ENCODE assay signal across 1 cellular context in the genomic region with DNA sequence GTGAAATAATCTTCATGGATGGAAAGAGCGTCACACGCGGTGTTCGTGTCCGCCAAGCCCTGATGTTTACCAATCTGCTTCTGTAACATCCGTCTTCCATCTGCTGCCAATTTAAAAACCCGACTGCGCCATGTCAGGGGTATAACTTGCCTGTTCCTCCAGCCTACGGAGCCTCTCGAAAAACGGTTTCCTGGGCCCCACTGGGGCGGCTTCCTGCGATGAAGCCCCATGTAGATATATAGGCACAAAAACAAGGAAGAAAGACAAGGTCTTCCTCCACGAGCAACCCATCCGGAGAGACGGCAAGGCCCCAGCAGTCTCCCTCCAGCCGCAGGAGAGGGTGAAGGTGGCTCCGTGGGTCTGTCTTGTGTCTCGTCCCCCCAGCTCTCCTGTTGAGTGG.
TF ChIP-seq lines count a peak whose summit lies in the region.

A gene with protein sequence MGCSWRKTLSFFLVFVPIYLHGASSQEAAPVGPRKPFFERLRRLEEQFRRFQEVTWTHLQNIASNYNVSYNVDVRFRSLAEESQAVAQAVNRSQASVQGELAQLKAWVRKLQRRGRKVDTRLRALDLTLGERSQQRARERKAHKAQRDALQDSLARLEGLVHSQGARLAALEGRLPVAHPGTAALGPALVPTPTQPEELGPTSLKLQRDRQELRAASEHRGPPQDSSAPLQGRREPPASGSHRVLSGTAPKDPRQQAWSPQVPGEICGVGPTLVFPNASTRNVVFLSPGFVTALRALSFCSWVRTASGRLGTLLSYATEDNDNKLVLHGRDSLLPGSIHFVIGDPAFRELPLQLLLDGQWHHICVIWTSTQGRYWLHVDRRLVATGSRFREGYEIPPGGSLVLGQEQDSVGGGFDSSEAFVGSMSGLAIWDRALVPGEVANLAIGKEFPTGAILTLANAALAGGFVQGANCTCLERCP (minus strand): TSS at position 326 of the 400 bp plus-strand sequence. CDS start 35 bp downstream, at position 291.

TF ChIP-seq in IMR-90, 13 proteins besides CTCF, POLR2A, EP300 and RAD21 (continued from another document):
- TF ChIP-seq MAFK (IDR thresholded peaks at IDR 0.05; ENCODE audit: low read depth, low read length): no peak
- TF ChIP-seq CHD1 (IDR thresholded peaks at IDR 0.05; ENCODE audit: low read depth, low read length): no peak
- TF ChIP-seq, protein P1, sequence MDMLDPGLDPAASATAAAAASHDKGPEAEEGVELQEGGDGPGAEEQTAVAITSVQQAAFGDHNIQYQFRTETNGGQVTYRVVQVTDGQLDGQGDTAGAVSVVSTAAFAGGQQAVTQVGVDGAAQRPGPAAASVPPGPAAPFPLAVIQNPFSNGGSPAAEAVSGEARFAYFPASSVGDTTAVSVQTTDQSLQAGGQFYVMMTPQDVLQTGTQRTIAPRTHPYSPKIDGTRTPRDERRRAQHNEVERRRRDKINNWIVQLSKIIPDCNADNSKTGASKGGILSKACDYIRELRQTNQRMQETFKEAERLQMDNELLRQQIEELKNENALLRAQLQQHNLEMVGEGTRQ (IDR thresholded peaks at IDR 0.05; ENCODE audit: low read depth, low read length): no peak
- TF ChIP-seq, protein P2, sequence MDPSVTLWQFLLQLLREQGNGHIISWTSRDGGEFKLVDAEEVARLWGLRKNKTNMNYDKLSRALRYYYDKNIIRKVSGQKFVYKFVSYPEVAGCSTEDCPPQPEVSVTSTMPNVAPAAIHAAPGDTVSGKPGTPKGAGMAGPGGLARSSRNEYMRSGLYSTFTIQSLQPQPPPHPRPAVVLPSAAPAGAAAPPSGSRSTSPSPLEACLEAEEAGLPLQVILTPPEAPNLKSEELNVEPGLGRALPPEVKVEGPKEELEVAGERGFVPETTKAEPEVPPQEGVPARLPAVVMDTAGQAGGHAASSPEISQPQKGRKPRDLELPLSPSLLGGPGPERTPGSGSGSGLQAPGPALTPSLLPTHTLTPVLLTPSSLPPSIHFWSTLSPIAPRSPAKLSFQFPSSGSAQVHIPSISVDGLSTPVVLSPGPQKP (IDR thresholded peaks at IDR 0.05; ENCODE audit: borderline replicate concordance, low read depth, low read length): no peak
- no peak for TF ChIP-seq BHLHE40 (IDR thresholded peaks at IDR 0.05; ENCODE audit: low read depth, low read length)
